Comparison of ENCODE assay signal across 28 cellular contexts in genomic region chr22:37363593-37363992, GRCh38.
"Had no signal": no experiment of that assay in that cellular context is flagged by ENCODE, and none has a peak within 500 bp of the region (broad histone marks: within the 10 kb centered on the region; RNA-seq: fewer than 3 reads in every experiment).

No MANE protein-coding gene starts in this region.

- H3K27me3 ChIP-seq: upper lobe of right lung had no signal

- DNase-seq: activated CD4-positive, alpha-beta memory T cell treated with anti-CD3 and anti-CD28 coated beads for 36 hours; activated CD4-positive, alpha-beta T cell treated with anti-CD3 and anti-CD28 coated beads, Interleukin-2, amount 10 ng/mL, durations not matched to agents 24 days and 14 days; activated CD4-positive, CD25-positive, alpha-beta regulatory T cell treated with anti-CD3 and anti-CD28 coated beads, Interleukin-2, amount 50 U/mL, for 72 hours; activated CD8-positive, alpha-beta memory T cell treated with anti-CD3 and anti-CD28 coated beads, Interleukin-2, amount 50 U/mL, for 48 hours; activated gamma-delta T cell treated with Interleukin-2 at 50 U/mL for 16 hours; activated naive CD4-positive, alpha-beta T cell treated with anti-CD3 and anti-CD28 coated beads, Interleukin-2, amount 50 U/mL, for 16 hours; activated T-cell treated with anti-CD3 and anti-CD28 coated beads, Interleukin-2, amount 50 U/mL, for 4 hours; amniotic stem cell; central memory CD4-positive, alpha-beta T cell; foreskin fibroblast; head of caudate nucleus; hippocampal formation; immature natural killer cell; kidney; left colon; naive thymus-derived CD8-positive, alpha-beta T cell; posterior cingulate gyrus; stimulated activated CD4-positive, alpha-beta T cell treated with anti-CD3 and anti-CD28 coated beads, Interleukin-15, amount 100 ng/mL, for 24 hours; stimulated activated CD4-positive, alpha-beta T cell treated with anti-CD3 and anti-CD28 coated beads, Interleukin-2, amount 100 ng/mL, for 24 hours; stimulated activated naive CD4-positive, alpha-beta T cell; T1000; upper lobe of right lung had no signal

- H3K9me3 ChIP-seq: thoracic aorta, upper lobe of right lung had no signal

- H3K4me3 ChIP-seq: thoracic aorta, upper lobe of right lung had no signal

- H3K4me3 Mint-ChIP-seq: activated CD4-positive, alpha-beta memory T cell treated with anti-CD3 and anti-CD28 coated beads for 36 hours; activated CD4-positive, alpha-beta T cell treated with anti-CD3 and anti-CD28 coated beads, Interleukin-2, amount 10 ng/mL, durations not matched to agents 24 days and 14 days; activated T-cell treated with anti-CD3 and anti-CD28 coated beads, Interleukin-2, amount 50 U/mL, for 4 hours; activated T-helper 17 cell treated with anti-CD3 and anti-CD28 coated beads, Interleukin-2, amount 50 U/mL, for 72 hours; immature natural killer cell; memory B cell; naive thymus-derived CD8-positive, alpha-beta T cell; T-helper 1 cell treated with Interleukin-12 subunit alpha and Interleukin-12 subunit beta and Interleukin-4 antibody, amounts not matched to agents 30 μg/mL and 1 μg/mL, for 36 hours had no signal

- H3K4me1 Mint-ChIP-seq: activated CD4-positive, alpha-beta T cell treated with anti-CD3 and anti-CD28 coated beads, Interleukin-2, amount 10 ng/mL, durations not matched to agents 24 days and 14 days; activated T-helper 17 cell treated with anti-CD3 and anti-CD28 coated beads, Interleukin-2, amount 50 U/mL, for 72 hours; immature natural killer cell had no signal

- H3K27ac ChIP-seq: thoracic aorta, upper lobe of right lung had no signal

- H3K36me3 Mint-ChIP-seq: activated CD4-positive, alpha-beta memory T cell treated with anti-CD3 and anti-CD28 coated beads for 36 hours; immature natural killer cell; memory B cell; naive thymus-derived CD8-positive, alpha-beta T cell had no signal

- H3K9me3 Mint-ChIP-seq: activated CD4-positive, alpha-beta memory T cell treated with anti-CD3 and anti-CD28 coated beads for 36 hours; activated CD4-positive, alpha-beta T cell treated with anti-CD3 and anti-CD28 coated beads, Interleukin-2, amount 10 ng/mL, durations not matched to agents 24 days and 14 days; activated T-cell treated with anti-CD3 and anti-CD28 coated beads, Interleukin-2, amount 50 U/mL, for 4 hours; activated T-helper 17 cell treated with anti-CD3 and anti-CD28 coated beads, Interleukin-2, amount 50 U/mL, for 72 hours; immature natural killer cell; memory B cell; naive thymus-derived CD8-positive, alpha-beta T cell; T-helper 1 cell treated with Interleukin-12 subunit alpha and Interleukin-12 subunit beta and Interleukin-4 antibody, amounts not matched to agents 30 μg/mL and 1 μg/mL, for 36 hours had no signal

- ATAC-seq: activated T-cell treated with anti-CD3 and anti-CD28 coated beads, Interleukin-2, amount 50 U/mL, for 4 hours; activated T-helper 17 cell treated with anti-CD3 and anti-CD28 coated beads, Interleukin-2, amount 50 U/mL, for 72 hours; esophagus mucosa; left colon; naive thymus-derived CD8-positive, alpha-beta T cell; right cardiac atrium; upper lobe of right lung had no signal

- H3K27me3 Mint-ChIP-seq: activated CD4-positive, alpha-beta memory T cell treated with anti-CD3 and anti-CD28 coated beads for 36 hours; activated T-helper 17 cell treated with anti-CD3 and anti-CD28 coated beads, Interleukin-2, amount 50 U/mL, for 72 hours; naive thymus-derived CD8-positive, alpha-beta T cell had no signal

- H3K36me3 ChIP-seq: thoracic aorta, upper lobe of right lung had no signal

- H3K27ac Mint-ChIP-seq: activated CD4-positive, alpha-beta memory T cell treated with anti-CD3 and anti-CD28 coated beads for 36 hours; activated CD4-positive, alpha-beta T cell treated with anti-CD3 and anti-CD28 coated beads, Interleukin-2, amount 10 ng/mL, durations not matched to agents 24 days and 14 days; activated T-helper 17 cell treated with anti-CD3 and anti-CD28 coated beads, Interleukin-2, amount 50 U/mL, for 72 hours; immature natural killer cell; memory B cell; T-helper 1 cell treated with Interleukin-12 subunit alpha and Interleukin-12 subunit beta and Interleukin-4 antibody, amounts not matched to agents 30 μg/mL and 1 μg/mL, for 36 hours had no signal
